Comparison of ENCODE assay signal across 15 cellular contexts in genomic region chr2:146697307-146697706, GRCh38.
"Had no signal": no experiment of that assay in that cellular context is flagged by ENCODE, and none has a peak within 500 bp of the region (broad histone marks: within the 10 kb centered on the region; RNA-seq: fewer than 3 reads in every experiment).

No MANE protein-coding gene starts in this region.

- H3K27me3 ChIP-seq: heart left ventricle, neutrophil, right atrium auricular region, upper lobe of left lung, uterus had no signal

- ATAC-seq: heart left ventricle; mucosa of descending colon; naive thymus-derived CD8-positive, alpha-beta T cell had no signal

- H3K27ac ChIP-seq: heart left ventricle, neutrophil, right atrium auricular region, upper lobe of left lung, uterus had no signal

- DNase-seq: heart left ventricle; hippocampal formation; kidney glomerular epithelial cell; mucosa of descending colon; naive thymus-derived CD8-positive, alpha-beta T cell; small intestine; stimulated activated CD4-positive, alpha-beta T cell treated with anti-CD3 and anti-CD28 coated beads, Interleukin-2, amount 100 ng/mL, for 48 hours; stimulated activated naive CD4-positive, alpha-beta T cell treated with Interleukin-2 at 50 U/mL for 16 hours; upper lobe of left lung; uterus had no signal

- FAIRE-seq: colon, endothelial cell of umbilical vein, frontal cortex, small intestine had no signal

- H3K36me3 ChIP-seq: heart left ventricle, neutrophil, right atrium auricular region, upper lobe of left lung, uterus had no signal

- H3K4me1 ChIP-seq: heart left ventricle, right atrium auricular region, upper lobe of left lung, uterus had no signal

- H3K9me3 ChIP-seq: mucosa of descending colon, neutrophil, uterus had no signal

- H3K4me3 ChIP-seq: heart left ventricle, mucosa of descending colon, right atrium auricular region, upper lobe of left lung, uterus had no signal
